In genomic region chr12:47817272-47818006, GRCh38 we compare ENCODE assay signal across 8 cellular contexts. TPM values are rescaled to one million over a fixed set of nuclear protein-coding genes. Genes with fewer than 3 reads are reported as not detected.
DNase-seq lines count a peak whose midpoint lies in the region; ATAC-seq and TF ChIP-seq lines count a peak whose summit lies in the region.

No MANE protein-coding gene starts in this region.

- no peaks in the 10 kb centered on the region for H3K9me3 ChIP-seq in sigmoid colon

- H3K4me1 ChIP-seq in sigmoid colon: peaks cover 2 to 86% (median 81%) of the 10 kb centered on the region in 4 donors

- no peaks in the 10 kb centered on the region for H3K36me3 ChIP-seq in sigmoid colon

- peaks cover 79 to 85% (median 84%) of the 10 kb centered on the region in 3 donors for H3K4me1 Mint-ChIP-seq in T-cell

- intact Hi-C loops in sigmoid colon (cut with DNase I): loop anchor here (10.0 kb wide), 1 partner anchor 1433 kb away; no protein-coding TSS in a partner anchor

- H3K36me3 Mint-ChIP-seq in T-cell: peaks cover 4% of the 10 kb centered on the region

- H3K4me3 ChIP-seq in fibroblast of the aortic adventitia (ENCODE audit: low read depth, low read length) (peak overlapping the region; percentile 88), sigmoid colon (peak overlapping the region; percentile 9 to 82 (median 53))

- POLR2A ChIA-PET in T-cell (lab: Charles Lee): no interaction called here

- H3K27ac Mint-ChIP-seq in T-cell: peak overlapping the region; percentile 90 to 91

- no peak for TF ChIP-seq POLR2A in sigmoid colon (IDR thresholded peaks at IDR 0.05)

- 31 to 61% methylated on average over 7 of the region's 7 CpGs for WGBS in sigmoid colon, 2 donors

- H3K27me3 Mint-ChIP-seq in T-cell: no peaks in the 10 kb centered on the region

- peak overlapping the region; percentile 90 to 97 (median 95) for H3K4me3 Mint-ChIP-seq in T-cell

- CTCF ChIA-PET in T-cell (lab: Charles Lee): interaction anchor here (0.9 to 2.5 kb wide), 13 partner anchors 10 to 76 kb away, joined by 3 to 14 read pairs (median 4); no protein-coding TSS in a partner anchor

- no peak for TF ChIP-seq EP300 in sigmoid colon (IDR thresholded peaks at IDR 0.05)

- peak; percentile 22 for TF ChIP-seq CTCF in GM10266 (IDR thresholded peaks at IDR 0.05; ENCODE audit: control insufficient read depth, insufficient read depth, low read depth, missing control alignments)
- TF ChIP-seq CTCF in fibroblast of the aortic adventitia (IDR thresholded peaks at IDR 0.05; ENCODE audit: insufficient read depth, low read length): peak; percentile 44
- TF ChIP-seq CTCF in sigmoid colon (IDR thresholded peaks at IDR 0.05): peak in 1 of 4 experiments; percentile 16

- no peaks in the 10 kb centered on the region for H3K27me3 ChIP-seq in sigmoid colon

- no peak for ATAC-seq in T-cell (replicated peaks in 1 of 4)
- no peak for ATAC-seq in HG02763 (IDR thresholded peaks at IDR 0.05; ENCODE audit: unreplicated experiment)

- DNase-seq in GM10266 (ENCODE audit: extremely low spot score): no peak
- DNase-seq in T-cell: no peak
- DNase-seq in fibroblast of the aortic adventitia (ENCODE audit: low read depth): no peak
- DNase-seq in sigmoid colon: peak; percentile 73
- DNase-seq in RPMI8226: no peak
- DNase-seq in dedifferentiated amniotic fluid mesenchymal stem cell (ENCODE audit: extremely low spot score): no peak
- no peak for DNase-seq in NCI-H1436 treated with DMSO at 0.1 percent for 48 hours (lab: John Stamatoyannopoulos, UW)

- H3K9me3 Mint-ChIP-seq in T-cell: no peaks in the 10 kb centered on the region

- peak overlapping the region; percentile 98 to 99 (median 99) for H3K27ac ChIP-seq in sigmoid colon

RNA-seq across cellular contexts. Expression of gene HDAC7, which starts 2.3 kb away (rescaled TPM):
- 100 to 1,000 TPM; 142 to 192 (median 165) TPM for total RNA-seq in T-cell
- 48.9 and 78.8 TPM in 2 replicates for total RNA-seq in fibroblast of the aortic adventitia (ENCODE audit: low replicate concordance)
- total RNA-seq in sigmoid colon: 10 to 100 TPM; 45.3 to 79.2 (median 53.1) TPM
- 10 to 100 TPM in 2 of 3 donors, 1 to 10 TPM in 1; 6.5 to 44.8 (median 16.8) TPM for polyA plus RNA-seq in sigmoid colon

RNA-seq across cellular contexts. Expression of gene SLC48A1, which starts 44.4 kb away (rescaled TPM):
- total RNA-seq in T-cell: 10 to 100 TPM in 3 of 5 donors, 1 to 10 TPM in 2; 5.8 to 13.7 (median 10.2) TPM
- 22.0 and 25.1 TPM in 2 replicates for total RNA-seq in fibroblast of the aortic adventitia (ENCODE audit: low replicate concordance)
- 10 to 100 TPM; 30.3 to 46.6 (median 32.2) TPM for total RNA-seq in sigmoid colon
- polyA plus RNA-seq in sigmoid colon: 10 to 100 TPM in 2 of 3 donors, 1 to 10 TPM in 1; 6.9 to 14.2 (median 12.0) TPM

RNA-seq across cellular contexts. Expression of gene RAPGEF3, which starts 58.8 kb away (rescaled TPM):
- total RNA-seq in T-cell (under 1 TPM; 0.25 to 0.99 (median 0.82) TPM), fibroblast of the aortic adventitia (ENCODE audit: low replicate concordance) (5.2 and 16.6 TPM in 2 replicates), sigmoid colon (10 to 100 TPM; 13.8 to 36.8 (median 14.6) TPM)
- polyA plus RNA-seq in sigmoid colon: 10 to 100 TPM in 1 of 3 donors, 1 to 10 TPM in 2; 3.9 to 16.2 (median 4.2) TPM
